ENCODE assay signal across 8 cellular contexts in genomic region chr9:126860757-126861466, GRCh38. TPM values are rescaled to one million over a fixed set of nuclear protein-coding genes. Genes with fewer than 3 reads are reported as not detected.
DNase-seq lines count a peak whose midpoint lies in the region; ATAC-seq and TF ChIP-seq lines count a peak whose summit lies in the region.

No MANE protein-coding gene starts in this region.

- ATAC-seq in HG03039 (IDR thresholded peaks at IDR 0.05; ENCODE audit: unreplicated experiment) (peak; percentile 25), lower lobe of right lung (peak; percentile 60 to 72), thoracic aorta (ENCODE audit: insufficient number of reproducible peaks, low FRiP score, low read depth) (peak; percentile 39)

- no peak for TF ChIP-seq RAD21 in SK-N-SH (IDR thresholded peaks at IDR 0.05; ENCODE audit: low read length)

- peaks cover 49% of the 10 kb centered on the region for H3K79me2 ChIP-seq in SK-N-SH (ENCODE audit: insufficient read depth)

- peak overlapping the region; percentile 96 for H3K4me2 ChIP-seq in SK-N-SH

- DNase-seq in activated T-cell treated with anti-CD3 and anti-CD28 coated beads for 48 hours (ENCODE audit: low read depth), result peak; percentile 11
- no peak for DNase-seq in activated T-cell treated with anti-CD3 and anti-CD28 coated beads for 4 hours
- DNase-seq in SK-N-SH, result peak; percentile 84
- peak; percentile 27 for DNase-seq in cerebellum (ENCODE audit: low spot score)
- peak; percentile 61 for DNase-seq in lower lobe of right lung
- no peak for DNase-seq in thoracic aorta (ENCODE audit: low spot score)
- DNase-seq in NCI-H1105 treated with DMSO at 0.1 percent for 48 hours (lab: John Stamatoyannopoulos, UW), result no peak

- H3K9ac ChIP-seq in SK-N-SH, result peak overlapping the region; percentile 76

- peaks cover 32% of the 10 kb centered on the region for H4K20me1 ChIP-seq in SK-N-SH (ENCODE audit: insufficient read depth)

- H3K27ac ChIP-seq in SK-N-SH (ENCODE audit: low read depth in 2 of 2, low read length in 1 of 2) (peak overlapping the region; percentile 11 to 62; a peak in 3 of 4 replicates), lower lobe of right lung (peak overlapping the region; percentile 86), thoracic aorta (peak overlapping the region; percentile 29 to 81)

- H3K27me3 ChIP-seq in SK-N-SH (ENCODE audit: insufficient read depth) (peaks cover 5% of the 10 kb centered on the region; the same call in 1 of the 2 replicates), lower lobe of right lung (ENCODE audit: low read depth) (no peaks in the 10 kb centered on the region), thoracic aorta (replicated peaks; ENCODE audit: insufficient read depth) (no peaks in the 10 kb centered on the region)

- H3K4me3 ChIP-seq in SK-N-SH (ENCODE audit: low read depth in 2 of 2, low read length in 1 of 2), result peak overlapping the region; percentile 90 to 96
- peak overlapping the region; percentile 87 for H3K4me3 ChIP-seq in lower lobe of right lung
- peak overlapping the region; percentile 97 for H3K4me3 ChIP-seq in thoracic aorta

- no CpG with 5 or more reads among the region's 71 CpGs for WGBS in SK-N-SH (ENCODE audit: low lambda C conversion rate)

- no peak for TF ChIP-seq EP300 in SK-N-SH (IDR thresholded peaks at IDR 0.05; ENCODE audit: borderline replicate concordance in 1 of 2, low read depth in 1 of 2, low read length in 1 of 2)

- TF ChIP-seq CTCF in SK-N-SH (IDR thresholded peaks at IDR 0.05) (no peak), lower lobe of right lung (IDR thresholded peaks at IDR 0.05) (no peak), thoracic aorta (IDR thresholded peaks at IDR 0.05) (no peak)

- no peaks in the 10 kb centered on the region for H3K9me2 ChIP-seq in SK-N-SH

- peak overlapping the region; percentile 63; the same call in 1 of the 2 replicates for H2AFZ ChIP-seq in SK-N-SH (ENCODE audit: low read depth)

- intact Hi-C loops in lower lobe of right lung (cut with DNase I), result no loop called here

- H3K9me3 ChIP-seq in SK-N-SH, result no peaks in the 10 kb centered on the region
- H3K9me3 ChIP-seq in lower lobe of right lung, result no peaks in the 10 kb centered on the region
- H3K9me3 ChIP-seq in thoracic aorta, result no peaks in the 10 kb centered on the region

- H3K36me3 ChIP-seq in SK-N-SH (replicated peaks in 1 of 2; ENCODE audit: control insufficient read depth in 1 of 2, insufficient read depth in 2 of 2, low read length in 1 of 2) (peaks cover 18 to 24% of the 10 kb centered on the region in 2 experiments), lower lobe of right lung (peaks cover 25% of the 10 kb centered on the region), thoracic aorta (peaks cover 6% of the 10 kb centered on the region)

- H3K4me1 ChIP-seq in SK-N-SH (ENCODE audit: control insufficient read depth in 1 of 2, insufficient read depth in 2 of 2, low read depth in 1 of 2, low read length in 1 of 2), result peaks cover 0 to 20% of the 10 kb centered on the region in 2 experiments; a peak in 2 of 4 replicates
- peaks cover 35% of the 10 kb centered on the region for H3K4me1 ChIP-seq in lower lobe of right lung
- H3K4me1 ChIP-seq in thoracic aorta (ENCODE audit: control insufficient read depth in 1 of 2, low read depth in 2 of 2), result peaks cover 19 to 31% of the 10 kb centered on the region in 2 donors

- no peaks in the 10 kb centered on the region for H3F3A ChIP-seq in SK-N-SH (replicated peaks; ENCODE audit: insufficient read depth)

- CTCF ChIA-PET in SK-N-SH (lab: Yijun Ruan, JAX), result interaction anchor here (1.0 to 3.0 kb wide), 5 partner anchors 9 to 269 kb away, joined by 3 to 25 read pairs (median 4); no protein-coding TSS in a partner anchor

- POLR2A ChIA-PET in SK-N-SH (lab: Yijun Ruan, JAX), result interaction anchor here (1.0 kb wide), 1 partner anchor 56 kb away, joined by 3 read pairs; the partner anchor contains the start of gene ZBTB43

TF ChIP-seq in SK-N-SH, 30 proteins besides CTCF, POLR2A, EP300 and RAD21:
- TF ChIP-seq SIN3A (IDR thresholded peaks at IDR 0.05; ENCODE audit: borderline replicate concordance, low read depth, low read length) (peak; percentile 43; the same call in 1 of the 2 replicates), MEF2A (IDR thresholded peaks at IDR 0.05; ENCODE audit: borderline replicate concordance, low read depth) (no peak)
TF ChIP-seq in SK-N-SH: peak in this region for 1.

RNA-seq across cellular contexts. Expression of gene ZBTB34, which starts 0.5 kb away (rescaled TPM):
- polyA plus RNA-seq in SK-N-SH (2012; rRNA removed), result 2.9 and 4.1 TPM in 2 replicates
- 3.2 and 3.7 TPM in 2 replicates for polyA plus RNA-seq in SK-N-SH (2012; cell fraction: cytosol; rRNA removed)
- 3.8 and 4.9 TPM in 2 replicates for polyA plus RNA-seq in SK-N-SH (2012; cell fraction: nucleus; rRNA removed)
- total RNA-seq in cerebellum (30.0 TPM), lower lobe of right lung (15.4 TPM), thoracic aorta (10 to 100 TPM in 1 of 2 donors, 1 to 10 TPM in 1; 9.9 to 16.6 TPM)

RNA-seq across cellular contexts. Expression of gene RALGPS1, which starts 53.7 kb away (rescaled TPM):
- 3.9 and 4.1 TPM in 2 replicates for polyA plus RNA-seq in SK-N-SH (2012; rRNA removed)
- polyA plus RNA-seq in SK-N-SH (2012; cell fraction: cytosol; rRNA removed), result 2.4 and 2.9 TPM in 2 replicates
- 10.2 and 13.1 TPM in 2 replicates for polyA plus RNA-seq in SK-N-SH (2012; cell fraction: nucleus; rRNA removed)
- total RNA-seq in cerebellum, result 84.7 TPM
- 17.6 TPM for total RNA-seq in lower lobe of right lung
- total RNA-seq in thoracic aorta, result 10 to 100 TPM in 1 of 2 donors, 1 to 10 TPM in 1; 7.6 to 18.5 TPM

RNA-seq across cellular contexts. Expression of gene ZBTB43, which starts 56.1 kb away (rescaled TPM):
- polyA plus RNA-seq in SK-N-SH (2012; rRNA removed), result 3.5 and 4.6 TPM in 2 replicates
- 3.5 and 3.7 TPM in 2 replicates for polyA plus RNA-seq in SK-N-SH (2012; cell fraction: cytosol; rRNA removed)
- polyA plus RNA-seq in SK-N-SH (2012; cell fraction: nucleus; rRNA removed), result 4.4 and 8.0 TPM in 2 replicates
- total RNA-seq in cerebellum (15.1 TPM), lower lobe of right lung (30.2 TPM), thoracic aorta (10 to 100 TPM; 12.5 to 17.0 TPM)

Comparison
In these comparisons a context has a peak if more than half of its experiments do, and no peak if none do; other contexts are left out.
1. DNase-seq: peak in activated T-cell treated with anti-CD3 and anti-CD28 coated beads for 48 hours (single experiment), SK-N-SH (single experiment), cerebellum (single experiment) and lower lobe of right lung (single experiment); none in activated T-cell treated with anti-CD3 and anti-CD28 coated beads for 4 hours (single experiment), thoracic aorta (single experiment) and NCI-H1105 treated with DMSO at 0.1 percent for 48 hours (single experiment).
2. Peak in every context shown above with its lines, with median percentiles within 50 percentile points of each other: ATAC-seq, H3K27ac ChIP-seq and H3K4me3 ChIP-seq.